Comparison of ENCODE assay signal across 12 cellular contexts in genomic region chr12:108640802-108641445, GRCh38. TPM values are rescaled to one million over a fixed set of nuclear protein-coding genes. Genes with fewer than 3 reads are reported as not detected.
DNase-seq lines count a peak whose midpoint lies in the region; ATAC-seq, FAIRE-seq and TF ChIP-seq lines count a peak whose summit lies in the region.
"Had no signal": no experiment of that assay in that cellular context is flagged by ENCODE, and none has a peak within 500 bp of the region (broad histone marks: within the 10 kb centered on the region; RNA-seq: fewer than 3 reads in every experiment).

No MANE protein-coding gene starts in this region.

- peaks cover 8 to 21% (median 14%) of the 10 kb centered on the region in 11 experiments; a peak in 15 of 22 replicates for H3K36me3 ChIP-seq in BLaER1 treated with 17β-estradiol and CSF1 and Interleukin-3, amounts not matched to agents 10 nM and 100 nM
- H3K36me3 ChIP-seq in Karpas-422 (ENCODE audit: insufficient read depth, low read length) (no peaks in the 10 kb centered on the region), astrocyte (ENCODE audit: insufficient read depth, low read length) (peaks cover 24% of the 10 kb centered on the region)

- no peaks in the 10 kb centered on the region for H3K9me3 ChIP-seq in BLaER1 treated with 17β-estradiol and CSF1 and Interleukin-3, amounts not matched to agents 10 nM and 100 nM (replicated peaks in 1 of 11)
- H3K9me3 ChIP-seq in Karpas-422 (ENCODE audit: low read length) (no peaks in the 10 kb centered on the region), astrocyte (ENCODE audit: insufficient read depth, low read depth, low read length) (no peaks in the 10 kb centered on the region)
- H3K9me3 ChIP-seq: vagina had no signal

- H3K36me3 Mint-ChIP-seq in astrocyte (ENCODE audit: low read depth, unreplicated experiment), result peaks cover 25% of the 10 kb centered on the region

- no peaks in the 10 kb centered on the region for H3K27me3 ChIP-seq in BLaER1 treated with 17β-estradiol and CSF1 and Interleukin-3, amounts not matched to agents 10 nM and 100 nM
- no peaks in the 10 kb centered on the region for H3K27me3 ChIP-seq in Karpas-422 (ENCODE audit: low read length)
- H3K27me3 ChIP-seq in astrocyte (ENCODE audit: insufficient read depth, low read length), result no peaks in the 10 kb centered on the region
- H3K27me3 ChIP-seq in layer of hippocampus (ENCODE audit: control insufficient read depth, insufficient read depth, low read length), result no peaks in the 10 kb centered on the region
- H3K27me3 ChIP-seq: vagina had no signal

- H4K20me1 ChIP-seq in BLaER1 treated with 17β-estradiol and CSF1 and Interleukin-3, amounts not matched to agents 10 nM and 100 nM, result 0 out of 22 replicates have a peak, but pooled peaks cover 0 to 8% (median 0%) of the 10 kb centered on the region in 11 experiments
- no peaks in the 10 kb centered on the region for H4K20me1 ChIP-seq in Karpas-422 (ENCODE audit: insufficient read depth, low read depth, low read length)
- H4K20me1 ChIP-seq in astrocyte (ENCODE audit: insufficient read depth, low read length), result peaks cover 36% of the 10 kb centered on the region

- H3K27me3 Mint-ChIP-seq in astrocyte (ENCODE audit: low read depth, unreplicated experiment), result no peaks in the 10 kb centered on the region

- H3K27ac Mint-ChIP-seq in astrocyte (ENCODE audit: unreplicated experiment), result peak overlapping the region; percentile 41

- FAIRE-seq in astrocyte (lab: Jason Lieb, UNC), result no peak
- FAIRE-seq: endometrium had no signal

- TF ChIP-seq CTCF in astrocyte (IDR thresholded peaks at IDR 0.05; ENCODE audit: insufficient read depth, low read depth, low read length), result no peak

- H3K79me2 ChIP-seq in Karpas-422 (ENCODE audit: low read length) (no peaks in the 10 kb centered on the region), astrocyte (ENCODE audit: insufficient read depth, low read length) (peaks cover 14% of the 10 kb centered on the region)

- no peak overlapping the region for H3K4me3 Mint-ChIP-seq in astrocyte (ENCODE audit: unreplicated experiment)

- peak overlapping the region in 9 of 11 experiments; percentile 49 to 73 (median 63); a peak in 14 of 22 replicates for H3K27ac ChIP-seq in BLaER1 treated with 17β-estradiol and CSF1 and Interleukin-3, amounts not matched to agents 10 nM and 100 nM
- H3K27ac ChIP-seq in Karpas-422 (ENCODE audit: low read length), result peak overlapping the region; percentile 87
- H3K27ac ChIP-seq in astrocyte (ENCODE audit: low read depth, low read length), result no peak overlapping the region
- H3K27ac ChIP-seq in layer of hippocampus (ENCODE audit: low read depth, low read length), result peak overlapping the region; percentile 54
- H3K27ac ChIP-seq: vagina had no signal

- H2AFZ ChIP-seq in Karpas-422 (ENCODE audit: low read length) (no peak overlapping the region), astrocyte (ENCODE audit: low read depth, low read length) (no peak overlapping the region)

- H3K9me2 ChIP-seq in Karpas-422 (replicated peaks; ENCODE audit: insufficient read depth, low read length), result no peaks in the 10 kb centered on the region

- DNase-seq in Karpas-422, result peak; percentile 64
- peak; percentile 68 for DNase-seq in astrocyte (ENCODE audit: low read depth)
- no peak for DNase-seq in effector CD8-positive, alpha-beta T cell (lab: John Stamatoyannopoulos, UW)
- DNase-seq: stimulated activated CD4-positive, alpha-beta T cell treated with anti-CD3 and anti-CD28 coated beads, Interleukin-2, amount 100 ng/mL, for 48 hours had no signal

- no peaks in the 10 kb centered on the region for H3K9me3 Mint-ChIP-seq in astrocyte (ENCODE audit: unreplicated experiment)

- peaks cover 67% of the 10 kb centered on the region for H3K4me1 Mint-ChIP-seq in astrocyte (ENCODE audit: low read depth, unreplicated experiment)

- peak overlapping the region in 3 of 11 experiments; percentile 55 to 63 (median 55); a peak in 4 of 22 replicates for H3K9ac ChIP-seq in BLaER1 treated with 17β-estradiol and CSF1 and Interleukin-3, amounts not matched to agents 10 nM and 100 nM
- H3K9ac ChIP-seq in Karpas-422 (ENCODE audit: low read length), result peak overlapping the region; percentile 61; the same call in 1 of the 2 replicates
- H3K9ac ChIP-seq in astrocyte (ENCODE audit: low read length), result no peak overlapping the region

- H3K4me1 ChIP-seq in BLaER1 treated with 17β-estradiol and CSF1 and Interleukin-3, amounts not matched to agents 10 nM and 100 nM, result peaks cover 93 to 100% (median 100%) of the 10 kb centered on the region in 10 experiments
- H3K4me1 ChIP-seq in Karpas-422 (ENCODE audit: low read length), result peaks cover 74% of the 10 kb centered on the region
- peaks cover 37% of the 10 kb centered on the region for H3K4me1 ChIP-seq in astrocyte (ENCODE audit: insufficient read depth, low read length)

- no peak overlapping the region for H3K4me3 ChIP-seq in BLaER1 treated with 17β-estradiol and CSF1 and Interleukin-3, amounts not matched to agents 10 nM and 100 nM
- H3K4me3 ChIP-seq in Karpas-422 (ENCODE audit: low read length) (no peak overlapping the region), astrocyte (ENCODE audit: insufficient read depth, low read depth, low read length) (no peak overlapping the region)
- H3K4me3 ChIP-seq: vagina had no signal

- ATAC-seq in HG03342 (IDR thresholded peaks at IDR 0.05; ENCODE audit: unreplicated experiment), result no peak
- no peak for ATAC-seq in HG02885 (IDR thresholded peaks at IDR 0.05; ENCODE audit: poor library complexity, unreplicated experiment)
- ATAC-seq in HG02763 (IDR thresholded peaks at IDR 0.05; ENCODE audit: unreplicated experiment), result no peak

- H3K4me2 ChIP-seq in BLaER1 treated with 17β-estradiol and CSF1 and Interleukin-3, amounts not matched to agents 10 nM and 100 nM, result peak overlapping the region; percentile 77 to 97 (median 93)
- H3K4me2 ChIP-seq in Karpas-422 (ENCODE audit: low read depth, low read length, poor library complexity, severe bottlenecking), result peak overlapping the region; percentile 72
- peak overlapping the region; percentile 30 for H3K4me2 ChIP-seq in astrocyte (ENCODE audit: low read length)

RNA-seq across cellular contexts. Expression of gene SELPLG, which starts 7.2 kb away (rescaled TPM):
- 0.97 and 2.5 TPM in 2 replicates for total RNA-seq in Karpas-422 (2014; rRNA removed; shearing (Covaris generic); ENCODE audit: low replicate concordance)
- 4.9 and 5.8 TPM in 2 replicates for total RNA-seq in astrocyte

RNA-seq across cellular contexts. Expression of gene TMEM119, which starts 43.0 kb away (rescaled TPM):
- total RNA-seq in Karpas-422 (2014; rRNA removed; shearing (Covaris generic); ENCODE audit: low replicate concordance), result not detected in 2 replicates
- total RNA-seq in astrocyte, result 0.91 and 1.8 TPM in 2 replicates
- total RNA-seq: lung microvascular endothelial cell had no signal

Comparison
In these comparisons a context has a peak if more than half of its experiments do, and no peak if none do; other contexts are left out.
1. H3K4me2 ChIP-seq: peak in every context shown above with its lines; median percentile 93 in BLaER1 treated with 17β-estradiol and CSF1 and Interleukin-3, amounts not matched to agents 10 nM and 100 nM; 72 in Karpas-422; 30 in astrocyte.